8 cellular contexts compared by ENCODE assay signal in the genomic region with DNA sequence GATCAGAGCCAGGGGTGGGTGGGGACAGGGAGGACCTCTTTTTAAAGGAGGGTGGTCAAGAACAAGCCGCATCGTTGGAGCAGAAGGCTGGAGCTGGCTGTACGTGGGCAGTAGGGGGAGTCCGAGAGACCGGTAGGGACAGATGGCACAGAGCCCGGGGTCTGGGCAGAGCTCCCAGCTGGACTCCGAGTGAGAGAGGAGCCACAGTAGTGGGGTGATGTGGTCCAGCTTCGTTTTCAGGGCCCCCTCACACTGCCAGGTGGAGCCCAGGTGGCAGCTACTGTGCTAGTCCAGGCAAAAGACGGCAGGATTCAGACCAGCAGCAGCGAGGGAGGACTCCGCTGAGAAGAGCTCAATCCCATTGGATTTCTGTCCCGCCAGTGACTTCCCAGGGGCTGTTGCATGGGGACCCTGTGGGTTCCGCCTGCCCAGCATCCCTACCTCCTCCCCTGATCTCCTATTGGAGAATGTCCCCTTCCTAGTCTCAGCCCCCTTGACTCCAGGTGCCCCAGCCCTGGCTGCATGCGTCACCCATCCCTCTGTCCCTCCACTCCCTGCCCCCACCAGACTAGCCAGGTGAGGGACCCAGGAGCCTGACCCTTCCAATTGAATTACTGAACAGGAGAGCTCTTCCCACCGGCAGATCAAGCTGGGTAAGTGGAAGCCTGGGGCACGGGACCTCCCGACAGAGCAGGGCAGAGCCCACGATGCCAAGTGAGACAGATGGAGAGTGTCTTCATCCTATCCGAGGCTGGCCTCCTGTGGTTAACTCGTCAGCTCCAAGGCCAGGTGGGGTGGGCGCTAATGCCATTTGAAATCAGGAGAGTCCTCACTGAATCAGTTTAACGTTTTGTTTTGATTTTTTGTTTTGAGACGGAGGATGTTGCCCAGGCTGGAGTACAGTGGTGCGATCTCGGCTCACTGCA. TPM values are rescaled to one million over a fixed set of nuclear protein-coding genes. Genes with fewer than 3 reads are reported as not detected.
DNase-seq lines count a peak whose midpoint lies in the region; ATAC-seq and TF ChIP-seq lines count a peak whose summit lies in the region.

No MANE protein-coding gene starts in this region.

- H3K27ac ChIP-seq in breast epithelium (peak overlapping the region in 1 of 2 donors; percentile 26), right lobe of liver (no peak overlapping the region)

- H3K27me3 Mint-ChIP-seq in activated CD4-positive, alpha-beta T cell treated with anti-CD3 and anti-CD28 coated beads for 36 hours: no peaks in the 10 kb centered on the region

- 57% methylated on average over 7 of the region's 25 CpGs for WGBS in right lobe of liver (ENCODE audit: insufficient coverage, low coverage, low lambda C conversion rate, missing lambda C conversion rate)

- intact Hi-C loops in activated CD4-positive, alpha-beta T cell treated with anti-CD3 and anti-CD28 coated beads for 36 hours (cut with DNase I, micrococcal nuclease): loop anchor here in 1 of 2 experiments (10.0 kb wide), 1 partner anchor 452 kb away; a partner anchor contains a TSS
- intact Hi-C loops in breast epithelium (cut with DNase I; ENCODE audit: low total_unique reads): no loop called here
- intact Hi-C loops in right lobe of liver (cut with DNase I): no loop called here

- POLR2A ChIA-PET in activated CD4-positive, alpha-beta T cell treated with anti-CD3 and anti-CD28 coated beads for 36 hours (lab: Charles Lee): no interaction called here

- DNase-seq in activated CD4-positive, alpha-beta T cell treated with anti-CD3 and anti-CD28 coated beads for 36 hours: no peak
- no peak for DNase-seq in activated CD4-positive, alpha-beta T cell treated with anti-CD3 and anti-CD28 coated beads for 4 hours
- DNase-seq in NCI-H524 (lab: John Stamatoyannopoulos, UW): peak; percentile 52 to 81
- DNase-seq in breast epithelium (ENCODE audit: low spot score in 2 of 2): peak; percentile 72 to 77
- DNase-seq in right lobe of liver: peak; percentile 83 to 85 (median 84)
- no peak for DNase-seq in GDM1 (lab: John Stamatoyannopoulos, UW)
- DNase-seq in mesenteric fat pad (ENCODE audit: low spot score): no peak

- TF ChIP-seq CTCF in breast epithelium (IDR thresholded peaks at IDR 0.05) (peak in 2 of 3 donors; percentile 29 to 32), right lobe of liver (IDR thresholded peaks at IDR 0.05) (peak; percentile 28 to 71 (median 63))

- H3K4me3 ChIP-seq in breast epithelium (no peak overlapping the region), right lobe of liver (no peak overlapping the region)

- no peak for TF ChIP-seq POLR2A in breast epithelium (IDR thresholded peaks at IDR 0.05)
- TF ChIP-seq POLR2A in right lobe of liver (IDR thresholded peaks at IDR 0.05): no peak

- no peak for ATAC-seq in activated CD4-positive, alpha-beta T cell treated with anti-CD3 and anti-CD28 coated beads for 36 hours
- ATAC-seq in right lobe of liver (peak; percentile 73 to 79 (median 76)), HG03108 (IDR thresholded peaks at IDR 0.05; ENCODE audit: unreplicated experiment) (no peak)

- peak overlapping the region; percentile 97 for H3K27ac Mint-ChIP-seq in activated CD4-positive, alpha-beta T cell treated with anti-CD3 and anti-CD28 coated beads for 36 hours

- H3K36me3 Mint-ChIP-seq in activated CD4-positive, alpha-beta T cell treated with anti-CD3 and anti-CD28 coated beads for 36 hours (ENCODE audit: low read depth): peaks cover 25% of the 10 kb centered on the region

- H3K36me3 ChIP-seq in breast epithelium: no peaks in the 10 kb centered on the region
- H3K36me3 ChIP-seq in right lobe of liver: no peaks in the 10 kb centered on the region

- no peaks in the 10 kb centered on the region for H3K4me1 ChIP-seq in breast epithelium
- H3K4me1 ChIP-seq in right lobe of liver: no peaks in the 10 kb centered on the region

- H3K4me3 Mint-ChIP-seq in activated CD4-positive, alpha-beta T cell treated with anti-CD3 and anti-CD28 coated beads for 36 hours: peak overlapping the region; percentile 91

- CTCF ChIA-PET in activated CD4-positive, alpha-beta T cell treated with anti-CD3 and anti-CD28 coated beads for 36 hours (lab: Charles Lee): interaction anchor here (0.5 to 3.5 kb wide), 9 partner anchors 9 to 451 kb away, joined by 3 to 19 read pairs (median 3); a partner anchor contains a TSS

- peaks cover 19% of the 10 kb centered on the region for H3K4me1 Mint-ChIP-seq in activated CD4-positive, alpha-beta T cell treated with anti-CD3 and anti-CD28 coated beads for 36 hours

- H3K9me3 ChIP-seq in breast epithelium (no peaks in the 10 kb centered on the region), right lobe of liver (no peaks in the 10 kb centered on the region)

- no peaks in the 10 kb centered on the region for H3K9me3 Mint-ChIP-seq in activated CD4-positive, alpha-beta T cell treated with anti-CD3 and anti-CD28 coated beads for 36 hours (ENCODE audit: low read depth)

- H3K27me3 ChIP-seq in breast epithelium (peaks cover 0 to 69% of the 10 kb centered on the region in 2 donors), right lobe of liver (no peaks in the 10 kb centered on the region)

RNA-seq across cellular contexts. Expression of a gene that starts 2.9 kb away (rescaled TPM):
- 100 to 1,000 TPM; 130 to 135 TPM for total RNA-seq in activated CD4-positive, alpha-beta T cell treated with anti-CD3 and anti-CD28 coated beads for 36 hours
- 10 to 100 TPM; 18.4 to 21.5 (median 19.8) TPM for total RNA-seq in breast epithelium
- total RNA-seq in right lobe of liver: 10 to 100 TPM in 2 of 6 experiments, 1 to 10 TPM in 4; 5.5 to 11.9 (median 8.7) TPM
- 43.0 TPM for total RNA-seq in mesenteric fat pad

RNA-seq across cellular contexts. Expression of a gene that starts 11.6 kb away (rescaled TPM):
- 100 to 1,000 TPM; 108 to 115 TPM for total RNA-seq in activated CD4-positive, alpha-beta T cell treated with anti-CD3 and anti-CD28 coated beads for 36 hours
- total RNA-seq in breast epithelium: 10 to 100 TPM; 57.7 to 81.0 (median 79.2) TPM
- total RNA-seq in right lobe of liver: 10 to 100 TPM; 36.1 to 56.2 (median 39.7) TPM
- total RNA-seq in mesenteric fat pad: 118 TPM

RNA-seq across cellular contexts. Expression of a gene that starts 18.7 kb away (rescaled TPM):
- total RNA-seq in activated CD4-positive, alpha-beta T cell treated with anti-CD3 and anti-CD28 coated beads for 36 hours: not detected
- total RNA-seq in breast epithelium: 1 to 10 TPM in 2 of 3 donors, under 1 TPM in 1; 0.44 to 5.9 (median 5.3) TPM
- total RNA-seq in right lobe of liver: under 1 TPM in 1 of 6 experiments, not detected in 5; 0.31 TPM
- total RNA-seq in mesenteric fat pad: 7.2 TPM

RNA-seq across cellular contexts. Expression of a gene that starts 21.2 kb away (rescaled TPM):
- 1 to 10 TPM; 6.0 to 8.1 TPM for total RNA-seq in activated CD4-positive, alpha-beta T cell treated with anti-CD3 and anti-CD28 coated beads for 36 hours
- total RNA-seq in breast epithelium (10 to 100 TPM in 1 of 3 donors, 1 to 10 TPM in 2; 6.6 to 50.7 (median 6.9) TPM), right lobe of liver (1 to 10 TPM; 2.2 to 9.1 (median 5.2) TPM), mesenteric fat pad (34.5 TPM)

RNA-seq across cellular contexts. Expression of a gene that starts 37.2 kb away (rescaled TPM):
- under 1 TPM; 0.47 to 0.57 TPM for total RNA-seq in activated CD4-positive, alpha-beta T cell treated with anti-CD3 and anti-CD28 coated beads for 36 hours
- total RNA-seq in breast epithelium (1 to 10 TPM in 1 of 3 donors, under 1 TPM in 2; 0.29 to 1.8 (median 0.66) TPM), right lobe of liver (under 1 TPM in 4 of 6 experiments, not detected in 2; 0.33 to 0.64 (median 0.47) TPM), mesenteric fat pad (2.4 TPM)

Comparison
In these comparisons a context has a peak if more than half of its experiments do, and no peak if none do; other contexts are left out.
1. ATAC-seq: peak in right lobe of liver (4 of 4); none in activated CD4-positive, alpha-beta T cell treated with anti-CD3 and anti-CD28 coated beads for 36 hours (single experiment) and HG03108 (single experiment).
2. DNase-seq: peak in NCI-H524 (2 of 2), breast epithelium (2 of 2) and right lobe of liver (3 of 3); none in activated CD4-positive, alpha-beta T cell treated with anti-CD3 and anti-CD28 coated beads for 36 hours (single experiment), activated CD4-positive, alpha-beta T cell treated with anti-CD3 and anti-CD28 coated beads for 4 hours (0 of 2), GDM1 (single experiment) and mesenteric fat pad (single experiment).